In the genomic region with DNA sequence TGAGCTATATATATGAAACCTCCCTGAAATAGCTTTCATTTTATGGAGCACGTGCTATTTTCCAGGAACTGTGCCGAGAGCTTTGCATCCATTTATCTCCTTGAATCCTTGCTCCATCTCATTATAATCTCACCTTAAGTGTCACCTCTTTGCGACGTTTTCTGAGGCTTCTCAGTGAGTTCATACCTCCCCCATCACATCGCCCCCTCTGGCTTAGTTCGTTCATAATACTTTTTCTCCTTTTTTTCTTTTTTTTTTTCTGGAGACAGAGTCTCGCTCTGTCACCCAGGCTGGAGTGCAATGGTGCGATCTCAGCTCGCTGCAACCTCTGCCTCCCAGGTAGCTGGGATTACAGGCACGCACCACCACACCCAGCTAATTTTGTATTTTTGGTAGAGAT, we compare ENCODE assay signal across 10 cellular contexts. TPM values are rescaled to one million over a fixed set of nuclear protein-coding genes. Genes with fewer than 3 reads are reported as not detected.
"Had no signal": no experiment of that assay in that cellular context is flagged by ENCODE, and none has a peak within 500 bp of the region (broad histone marks: within the 10 kb centered on the region; RNA-seq: fewer than 3 reads in every experiment).

No MANE protein-coding gene starts in this region.

RNA-seq across cellular contexts. Expression of a gene that starts 25.4 kb away (rescaled TPM):
- total RNA-seq: activated CD4-positive, alpha-beta T cell treated with anti-CD3 and anti-CD28 coated beads, Interleukin-2, amount 10 ng/mL, durations not matched to agents 24 days and 14 days; activated CD8-positive, alpha-beta memory T cell treated with anti-CD3 and anti-CD28 coated beads for 36 hours; activated CD8-positive, alpha-beta T cell treated with anti-CD3 and anti-CD28 coated beads for 36 hours; activated naive CD8-positive, alpha-beta T cell treated with anti-CD3 and anti-CD28 coated beads for 36 hours; breast epithelium; cardiac septum; NCI-H460; PC-9; SJCRH30 had no signal
- polyA plus RNA-seq: aorta had no signal
